In genomic region chr9:136120119-136120393, GRCh38 we compare ENCODE assay signal across 9 cellular contexts. TPM values are rescaled to one million over a fixed set of nuclear protein-coding genes. Genes with fewer than 3 reads are reported as not detected.
DNase-seq lines count a peak whose midpoint lies in the region; ATAC-seq and TF ChIP-seq lines count a peak whose summit lies in the region.
"Had no signal": no experiment of that assay in that cellular context is flagged by ENCODE, and none has a peak within 500 bp of the region (broad histone marks: within the 10 kb centered on the region; RNA-seq: fewer than 3 reads in every experiment).

No MANE protein-coding gene starts in this region.

- no peaks in the 10 kb centered on the region for H3K9me3 ChIP-seq in iPS-20b (ENCODE audit: insufficient read depth, low read depth, low read length)

- peaks cover 0 to 4% of the 10 kb centered on the region in 2 donors for H3K36me3 Mint-ChIP-seq in activated T-cell treated with anti-CD3 and anti-CD28 coated beads, Interleukin-2, amount 50 U/mL, for 72 hours (ENCODE audit: insufficient read depth in 2 of 2)
- no peaks in the 10 kb centered on the region for H3K36me3 Mint-ChIP-seq in WTC11

- H3K27ac Mint-ChIP-seq in activated T-cell treated with anti-CD3 and anti-CD28 coated beads, Interleukin-2, amount 50 U/mL, for 72 hours = no peak overlapping the region
- H3K27ac Mint-ChIP-seq in WTC11 = no peak overlapping the region

- 0 out of 2 replicates have a peak, but pooled peaks cover 8% of the 10 kb centered on the region for H3K36me3 ChIP-seq in iPS-20b (ENCODE audit: insufficient read depth, low read depth, low read length)

- H3K4me3 Mint-ChIP-seq in activated T-cell treated with anti-CD3 and anti-CD28 coated beads, Interleukin-2, amount 50 U/mL, for 72 hours = peak overlapping the region; percentile 71 to 72
- peak overlapping the region; percentile 63 for H3K4me3 Mint-ChIP-seq in WTC11

- POLR2A ChIA-PET in WTC11 (lab: Charles Lee) = no interaction called here

- peaks cover 3% of the 10 kb centered on the region in 2 donors for H3K9me3 Mint-ChIP-seq in activated T-cell treated with anti-CD3 and anti-CD28 coated beads, Interleukin-2, amount 50 U/mL, for 72 hours
- H3K9me3 Mint-ChIP-seq in WTC11 = peaks cover 4% of the 10 kb centered on the region

- peaks cover 5% of the 10 kb centered on the region for H3K4me1 Mint-ChIP-seq in activated T-cell treated with anti-CD3 and anti-CD28 coated beads, Interleukin-2, amount 50 U/mL, for 72 hours (ENCODE audit: low read depth)
- no peaks in the 10 kb centered on the region; the same call in 1 of the 2 replicates for H3K4me1 Mint-ChIP-seq in WTC11

- H3K4me3 ChIP-seq in iPS-20b (ENCODE audit: low read length) = peak overlapping the region; percentile 71; the same call in 1 of the 2 replicates

- peaks cover 8% of the 10 kb centered on the region for H3K27me3 ChIP-seq in iPS-20b (ENCODE audit: insufficient read depth, low read length)

- TF ChIP-seq CTCF in WTC11 (IDR thresholded peaks at IDR 0.05) = no peak

- DNase-seq in activated T-cell treated with anti-CD3 and anti-CD28 coated beads, Interleukin-2, amount 50 U/mL, for 72 hours = no peak
- DNase-seq in activated T-cell treated with anti-CD3 and anti-CD28 coated beads, Interleukin-2, amount 50 U/mL, for 48 hours = no peak
- DNase-seq in WTC11 (ENCODE audit: low spot score) = no peak
- no peak for DNase-seq in substantia nigra (lab: John Stamatoyannopoulos, UW)
- DNase-seq in EL = no peak
- DNase-seq: T-helper 9 cell had no signal

- H3K9ac ChIP-seq in iPS-20b (ENCODE audit: low read depth, low read length) = peak overlapping the region; percentile 87; the same call in 1 of the 2 replicates

- no peak for ATAC-seq in activated T-cell treated with anti-CD3 and anti-CD28 coated beads, Interleukin-2, amount 50 U/mL, for 72 hours (replicated peaks in 1 of 2)
- ATAC-seq in WTC11 = no peak
- ATAC-seq in GM21390 (IDR thresholded peaks at IDR 0.05; ENCODE audit: unreplicated experiment) = no peak
- no peak for ATAC-seq in HG02884 (IDR thresholded peaks at IDR 0.05; ENCODE audit: unreplicated experiment)

- H3K4me1 ChIP-seq in iPS-20b (ENCODE audit: insufficient read depth, low read length) = peaks cover 4% of the 10 kb centered on the region; the same call in 1 of the 2 replicates

- peaks cover 4% of the 10 kb centered on the region for H3K27me3 Mint-ChIP-seq in activated T-cell treated with anti-CD3 and anti-CD28 coated beads, Interleukin-2, amount 50 U/mL, for 72 hours (ENCODE audit: low read depth)
- no peaks in the 10 kb centered on the region for H3K27me3 Mint-ChIP-seq in WTC11 (ENCODE audit: low read depth)

- H3K27ac ChIP-seq in iPS-20b (ENCODE audit: low read length) (no peak overlapping the region), substantia nigra (ENCODE audit: low read depth, low read length, poor library complexity, severe bottlenecking) (peak overlapping the region; percentile 88)

- CTCF ChIA-PET in WTC11 (lab: Charles Lee) = interaction anchor here (0.6 to 1.5 kb wide), 5 partner anchors 9 to 99 kb away, joined by 3 to 6 read pairs (median 3); no protein-coding TSS in a partner anchor

TF ChIP-seq in WTC11, 78 proteins besides CTCF, POLR2A, EP300 and RAD21 (continues in another document):
- no peak for TF ChIP-seq FOXK1 (CRISPR knock-in tag; IDR thresholded peaks at IDR 0.05)
- no peak for TF ChIP-seq TP53 (CRISPR knock-in tag; IDR thresholded peaks at IDR 0.05)
- no peak for TF ChIP-seq OVOL2 (CRISPR knock-in tag; IDR thresholded peaks at IDR 0.05; ENCODE audit: borderline replicate concordance)
- no peak for TF ChIP-seq E2F4 (CRISPR knock-in tag; IDR thresholded peaks at IDR 0.05; ENCODE audit: borderline replicate concordance, low read depth)
- TF ChIP-seq SMAD3 (CRISPR knock-in tag; IDR thresholded peaks at IDR 0.05; ENCODE audit: borderline replicate concordance) = no peak
- no peak for TF ChIP-seq ZNF512 (CRISPR knock-in tag; IDR thresholded peaks at IDR 0.05; ENCODE audit: borderline replicate concordance)
- no peak for TF ChIP-seq ZSCAN18 (CRISPR knock-in tag; IDR thresholded peaks at IDR 0.05)
- TF ChIP-seq PRDM15 (CRISPR knock-in tag; IDR thresholded peaks at IDR 0.05) = no peak
- no peak for TF ChIP-seq PRRX2 (CRISPR knock-in tag; IDR thresholded peaks at IDR 0.05)
- no peak for TF ChIP-seq EMX1 (CRISPR knock-in tag; IDR thresholded peaks at IDR 0.05)
- no peak for TF ChIP-seq TCF7 (CRISPR knock-in tag; IDR thresholded peaks at IDR 0.05; ENCODE audit: low read depth)
- no peak for TF ChIP-seq NFYB (CRISPR knock-in tag; conservative IDR thresholded peaks at IDR 0.05; ENCODE audit: low read depth)

RNA-seq across cellular contexts. Expression of gene TMEM250, which starts 1.4 kb away (rescaled TPM):
- total RNA-seq in activated T-cell treated with anti-CD3 and anti-CD28 coated beads, Interleukin-2, amount 50 U/mL, for 72 hours = 10 to 100 TPM; 23.1 to 23.5 TPM
- 39.4 to 41.0 TPM (median 39.5 TPM) in 3 replicates for total RNA-seq in WTC11 (2021)

RNA-seq across cellular contexts. Expression of gene NACC2, which starts 25.0 kb away (rescaled TPM):
- total RNA-seq in activated T-cell treated with anti-CD3 and anti-CD28 coated beads, Interleukin-2, amount 50 U/mL, for 72 hours = 10 to 100 TPM in 1 of 2 donors, 1 to 10 TPM in 1; 8.4 to 13.7 TPM
- total RNA-seq in WTC11 (2021) = 14.1 to 17.1 TPM (median 14.5 TPM) in 3 replicates
